In genomic region chr15:90087454-90088154, GRCh38 we compare ENCODE assay signal across 8 cellular contexts. TPM values are rescaled to one million over a fixed set of nuclear protein-coding genes. Genes with fewer than 3 reads are reported as not detected.
A peak's percentile ranks its signal among the peaks of the same experiment; 100 is the strongest.
DNase-seq lines count a peak whose midpoint lies in the region; ATAC-seq and TF ChIP-seq lines count a peak whose summit lies in the region.

No MANE protein-coding gene starts in this region.

- ATAC-seq in activated T-helper 17 cell treated with anti-CD3 and anti-CD28 coated beads, Interleukin-2, amount 50 U/mL, for 72 hours (replicated peaks) = peak; percentile 62
- ATAC-seq in GM19328 (IDR thresholded peaks at IDR 0.05; ENCODE audit: unreplicated experiment) (no peak), HG03469 (IDR thresholded peaks at IDR 0.05; ENCODE audit: unreplicated experiment) (no peak)
- ATAC-seq in stimulated activated memory B cell treated with anti-CD40 and anti-IgM and Interleukin-4, amounts not matched to agents 10 μg/mL and 1 μg/mL and 100 μg/mL, for 72 hours = no peak

- H3K4me2 ChIP-seq in smooth muscle cell = no peak overlapping the region

- H3K4me3 ChIP-seq in HFF-Myc (replicated peaks; ENCODE audit: low read depth, low read length) (no peak overlapping the region), smooth muscle cell (no peak overlapping the region)

- no peaks in the 10 kb centered on the region for H3K27me3 ChIP-seq in smooth muscle cell (ENCODE audit: low read depth)

- no peaks in the 10 kb centered on the region for H3K4me1 ChIP-seq in smooth muscle cell (ENCODE audit: low read depth)

- peaks cover 2% of the 10 kb centered on the region for H3K36me3 ChIP-seq in smooth muscle cell (ENCODE audit: low read depth)

- TF ChIP-seq CTCF in HFF-Myc (IDR thresholded peaks at IDR 0.05; ENCODE audit: low read depth, low read length, missing control alignments) = peak; percentile 14
- no peak for TF ChIP-seq CTCF in smooth muscle cell (IDR thresholded peaks at IDR 0.05; ENCODE audit: borderline replicate concordance, insufficient read depth, poor library complexity, severe bottlenecking)

- H3K9me3 Mint-ChIP-seq in activated T-helper 17 cell treated with anti-CD3 and anti-CD28 coated beads, Interleukin-2, amount 50 U/mL, for 72 hours = no peaks in the 10 kb centered on the region
- H3K9me3 Mint-ChIP-seq in stimulated activated memory B cell treated with anti-CD40 and anti-IgM and Interleukin-4, amounts not matched to agents 10 μg/mL and 1 μg/mL and 100 μg/mL, for 72 hours = no peaks in the 10 kb centered on the region

- H3K4me1 Mint-ChIP-seq in activated T-helper 17 cell treated with anti-CD3 and anti-CD28 coated beads, Interleukin-2, amount 50 U/mL, for 72 hours = peaks cover 7% of the 10 kb centered on the region
- H3K4me1 Mint-ChIP-seq in stimulated activated memory B cell treated with anti-CD40 and anti-IgM and Interleukin-4, amounts not matched to agents 10 μg/mL and 1 μg/mL and 100 μg/mL, for 72 hours = peaks cover 23% of the 10 kb centered on the region

- no peak overlapping the region for H3K27ac Mint-ChIP-seq in activated T-helper 17 cell treated with anti-CD3 and anti-CD28 coated beads, Interleukin-2, amount 50 U/mL, for 72 hours
- H3K27ac Mint-ChIP-seq in stimulated activated memory B cell treated with anti-CD40 and anti-IgM and Interleukin-4, amounts not matched to agents 10 μg/mL and 1 μg/mL and 100 μg/mL, for 72 hours = no peak overlapping the region

- H4K20me1 ChIP-seq in smooth muscle cell (ENCODE audit: low read depth) = peaks cover 53% of the 10 kb centered on the region

- WGBS in smooth muscle cell (ENCODE audit: low lambda C conversion rate) = 91% methylated on average over 20 of the region's 20 CpGs

- peaks cover 59% of the 10 kb centered on the region for H3K36me3 Mint-ChIP-seq in activated T-helper 17 cell treated with anti-CD3 and anti-CD28 coated beads, Interleukin-2, amount 50 U/mL, for 72 hours (ENCODE audit: low read depth)
- H3K36me3 Mint-ChIP-seq in stimulated activated memory B cell treated with anti-CD40 and anti-IgM and Interleukin-4, amounts not matched to agents 10 μg/mL and 1 μg/mL and 100 μg/mL, for 72 hours = peaks cover 39% of the 10 kb centered on the region

- no peaks in the 10 kb centered on the region for H3K9me3 ChIP-seq in smooth muscle cell (replicated peaks; ENCODE audit: low read depth)

- H3K9ac ChIP-seq in smooth muscle cell (ENCODE audit: low read depth) = no peak overlapping the region

- H3K27me3 Mint-ChIP-seq in activated T-helper 17 cell treated with anti-CD3 and anti-CD28 coated beads, Interleukin-2, amount 50 U/mL, for 72 hours = no peaks in the 10 kb centered on the region
- no peaks in the 10 kb centered on the region for H3K27me3 Mint-ChIP-seq in stimulated activated memory B cell treated with anti-CD40 and anti-IgM and Interleukin-4, amounts not matched to agents 10 μg/mL and 1 μg/mL and 100 μg/mL, for 72 hours

- no peak overlapping the region for H3K27ac ChIP-seq in smooth muscle cell (ENCODE audit: low read depth)

- no peak overlapping the region for H3K4me3 Mint-ChIP-seq in activated T-helper 17 cell treated with anti-CD3 and anti-CD28 coated beads, Interleukin-2, amount 50 U/mL, for 72 hours
- H3K4me3 Mint-ChIP-seq in stimulated activated memory B cell treated with anti-CD40 and anti-IgM and Interleukin-4, amounts not matched to agents 10 μg/mL and 1 μg/mL and 100 μg/mL, for 72 hours = no peak overlapping the region

- DNase-seq in COLO668 (lab: John Stamatoyannopoulos, UW; ENCODE audit: unreplicated experiment) = peak; percentile 37
- DNase-seq in HFF-Myc (ENCODE audit: extremely low read depth, low read depth) = no peak
- DNase-seq in kidney tubule cell (ENCODE audit: low spot score) = peak; percentile 43
- DNase-seq in smooth muscle cell (lab: John Stamatoyannopoulos, UW; ENCODE audit: unreplicated experiment) = no peak

- no peak overlapping the region for H2AFZ ChIP-seq in smooth muscle cell (ENCODE audit: low read depth)

- no peaks in the 10 kb centered on the region for H3F3A ChIP-seq in smooth muscle cell (ENCODE audit: low read depth)

- H3K79me2 ChIP-seq in smooth muscle cell (ENCODE audit: low read depth) = peaks cover 10% of the 10 kb centered on the region

RNA-seq across cellular contexts. Expression of gene IDH2, which starts 14.7 kb away (rescaled TPM):
- total RNA-seq in activated T-helper 17 cell treated with anti-CD3 and anti-CD28 coated beads, Interleukin-2, amount 50 U/mL, for 72 hours = 10 to 100 TPM; 53.5 to 75.6 TPM
- total RNA-seq in smooth muscle cell = 67.9 and 82.9 TPM in 2 replicates
- 265 and 278 TPM in 2 replicates for polyA plus RNA-seq in smooth muscle cell

Comparison
In these comparisons a context has a peak if more than half of its experiments do, and no peak if none do; other contexts are left out.
1. DNase-seq: peak in COLO668 (single experiment) and kidney tubule cell (single experiment); none in HFF-Myc (single experiment) and smooth muscle cell (single experiment).